In the genomic region with DNA sequence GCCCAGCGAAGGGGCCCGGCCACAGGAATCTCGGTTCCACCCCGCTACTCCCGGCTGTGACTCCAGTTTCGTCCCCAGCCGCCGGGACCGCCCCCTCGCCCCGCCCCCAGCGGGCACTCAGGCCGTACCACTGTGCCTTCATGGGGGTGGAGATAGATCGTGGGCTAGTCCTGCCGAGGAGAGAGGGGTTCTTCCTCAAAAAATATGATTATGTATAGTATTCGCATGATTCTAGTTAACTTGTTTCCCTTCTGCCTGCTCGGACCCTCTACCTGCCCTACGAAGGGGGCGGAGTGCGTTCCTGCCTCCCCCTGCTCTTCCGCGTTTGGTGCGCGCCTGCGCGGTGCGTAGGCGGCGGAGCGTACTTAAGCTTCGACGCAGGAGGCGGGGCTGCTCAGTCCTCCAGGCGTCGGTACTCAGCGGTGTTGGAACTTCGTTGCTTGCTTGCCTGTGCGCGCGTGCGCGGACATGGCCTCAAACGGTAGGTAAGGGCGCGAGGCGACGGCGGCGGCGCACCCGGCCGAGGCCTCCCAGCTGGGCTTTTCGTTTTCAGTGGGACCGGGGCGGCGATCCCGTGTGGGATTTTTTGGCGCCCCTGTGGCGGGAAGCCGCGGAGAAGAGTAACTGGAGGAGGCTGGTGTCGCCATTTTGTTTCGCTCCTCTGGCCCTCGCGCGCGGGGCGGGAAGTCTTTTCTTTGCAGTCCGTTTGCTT, we compare ENCODE assay signal across 1 cellular context.
TF ChIP-seq lines count a peak whose summit lies in the region.

Gene FUS, plus strand, starts transcription at position 393 of the 712 bp plus-strand sequence. Its CDS starts 76 bp downstream, at position 469.

TF ChIP-seq in K562, 482 proteins besides CTCF, POLR2A, EP300 and RAD21 (continued from another document and continues in another):
- TF ChIP-seq, protein P1, sequence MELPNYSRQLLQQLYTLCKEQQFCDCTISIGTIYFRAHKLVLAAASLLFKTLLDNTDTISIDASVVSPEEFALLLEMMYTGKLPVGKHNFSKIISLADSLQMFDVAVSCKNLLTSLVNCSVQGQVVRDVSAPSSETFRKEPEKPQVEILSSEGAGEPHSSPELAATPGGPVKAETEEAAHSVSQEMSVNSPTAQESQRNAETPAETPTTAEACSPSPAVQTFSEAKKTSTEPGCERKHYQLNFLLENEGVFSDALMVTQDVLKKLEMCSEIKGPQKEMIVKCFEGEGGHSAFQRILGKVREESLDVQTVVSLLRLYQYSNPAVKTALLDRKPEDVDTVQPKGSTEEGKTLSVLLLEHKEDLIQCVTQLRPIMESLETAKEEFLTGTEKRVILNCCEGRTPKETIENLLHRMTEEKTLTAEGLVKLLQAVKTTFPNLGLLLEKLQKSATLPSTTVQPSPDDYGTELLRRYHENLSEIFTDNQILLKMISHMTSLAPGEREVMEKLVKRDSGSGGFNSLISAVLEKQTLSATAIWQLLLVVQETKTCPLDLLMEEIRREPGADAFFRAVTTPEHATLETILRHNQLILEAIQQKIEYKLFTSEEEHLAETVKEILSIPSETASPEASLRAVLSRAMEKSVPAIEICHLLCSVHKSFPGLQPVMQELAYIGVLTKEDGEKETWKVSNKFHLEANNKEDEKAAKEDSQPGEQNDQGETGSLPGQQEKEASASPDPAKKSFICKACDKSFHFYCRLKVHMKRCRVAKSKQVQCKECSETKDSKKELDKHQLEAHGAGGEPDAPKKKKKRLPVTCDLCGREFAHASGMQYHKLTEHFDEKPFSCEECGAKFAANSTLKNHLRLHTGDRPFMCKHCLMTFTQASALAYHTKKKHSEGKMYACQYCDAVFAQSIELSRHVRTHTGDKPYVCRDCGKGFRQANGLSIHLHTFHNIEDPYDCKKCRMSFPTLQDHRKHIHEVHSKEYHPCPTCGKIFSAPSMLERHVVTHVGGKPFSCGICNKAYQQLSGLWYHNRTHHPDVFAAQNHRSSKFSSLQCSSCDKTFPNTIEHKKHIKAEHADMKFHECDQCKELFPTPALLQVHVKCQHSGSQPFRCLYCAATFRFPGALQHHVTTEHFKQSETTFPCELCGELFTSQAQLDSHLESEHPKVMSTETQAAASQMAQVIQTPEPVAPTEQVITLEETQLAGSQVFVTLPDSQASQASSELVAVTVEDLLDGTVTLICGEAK (IDR thresholded peaks at IDR 0.05): peak; percentile 62; the same call in 1 of the 2 replicates
- TF ChIP-seq, protein P1 (CRISPR knock-in tag; IDR thresholded peaks at IDR 0.05): no peak
- peak; percentile 36 for TF ChIP-seq PCBP1 (IDR thresholded peaks at IDR 0.05; ENCODE audit: low read depth, low read length, poor library complexity, severe bottlenecking)
- peak; percentile 98 for TF ChIP-seq GTF2F1 (IDR thresholded peaks at IDR 0.05; ENCODE audit: low read depth, low read length)
- peak in 1 of 2 experiments; percentile 100; a peak in 2 of 4 replicates for TF ChIP-seq FOXK2 (conservative IDR thresholded peaks at IDR 0.05 in 1 of 2, IDR thresholded peaks at IDR 0.05 in 1 of 2; ENCODE audit: low read depth in 2 of 2)
- TF ChIP-seq ZBTB2 (IDR thresholded peaks at IDR 0.05): peak; percentile 66; the same call in 1 of the 2 replicates
- TF ChIP-seq MBD2 (IDR thresholded peaks at IDR 0.05; ENCODE audit: borderline replicate concordance, low read depth): peak; percentile 99
- peak in 1 of 2 experiments; percentile 96; a peak in 2 of 4 replicates for TF ChIP-seq KDM4B (IDR thresholded peaks at IDR 0.05; ENCODE audit: borderline replicate concordance in 2 of 2, low read depth in 1 of 2)
- peak; percentile 84; the same call in 1 of the 2 replicates for TF ChIP-seq ZNF589 (CRISPR knock-in tag; IDR thresholded peaks at IDR 0.05; ENCODE audit: low read depth)
- no peak for TF ChIP-seq CBX3 (IDR thresholded peaks at IDR 0.05; ENCODE audit: borderline replicate concordance in 1 of 2, low read length in 2 of 2)
- peak; percentile 69; the same call in 1 of the 2 replicates for TF ChIP-seq ZBTB17 (CRISPR knock-in tag; IDR thresholded peaks at IDR 0.05)
- TF ChIP-seq ZZZ3 (IDR thresholded peaks at IDR 0.05): 0 out of 2 replicates have a peak, but pooled peaks have one; percentile 62
- no peak for TF ChIP-seq FOXJ3 (CRISPR knock-in tag; IDR thresholded peaks at IDR 0.05)
- peak; percentile 93 for TF ChIP-seq HNRNPLL (IDR thresholded peaks at IDR 0.05; ENCODE audit: low read depth, low read length, poor library complexity, severe bottlenecking)
- 0 out of 2 replicates have a peak, but pooled peaks have one; percentile 35 for TF ChIP-seq NBN (IDR thresholded peaks at IDR 0.05; ENCODE audit: low read depth)
- no peak for TF ChIP-seq ZNF512 (tag; IDR thresholded peaks at IDR 0.05)
- TF ChIP-seq RBM22 (IDR thresholded peaks at IDR 0.05; ENCODE audit: low read depth, low read length, poor library complexity, severe bottlenecking): no peak
- no peak for TF ChIP-seq KAT2B (IDR thresholded peaks at IDR 0.05; ENCODE audit: low read depth, low read length)
- no peak for TF ChIP-seq MEIS2 (IDR thresholded peaks at IDR 0.05; ENCODE audit: partially characterized antibody)
- peak; percentile 98 for TF ChIP-seq U2AF1 (optimal IDR thresholded peaks at IDR 0.05; ENCODE audit: low read depth, low read length)
- TF ChIP-seq JUN (IDR thresholded peaks at IDR 0.05; ENCODE audit: borderline replicate concordance, low read depth, low read length): no peak; the same call in 1 of the 2 replicates
- TF ChIP-seq JUN (CRISPR knock-in tag; IDR thresholded peaks at IDR 0.05; ENCODE audit: borderline replicate concordance): peak; percentile 74
- TF ChIP-seq SIX5 (IDR thresholded peaks at IDR 0.05; ENCODE audit: borderline replicate concordance in 1 of 2, insufficient read depth in 1 of 2, low read depth in 1 of 2, low read length in 2 of 2): peak; percentile 39 to 61; a peak in 3 of 4 replicates
- TF ChIP-seq TEAD1 (CRISPR knock-in tag; IDR thresholded peaks at IDR 0.05): peak; percentile 54 to 77; a peak in 3 of 4 replicates
- peak; percentile 96 for TF ChIP-seq RB1 (IDR thresholded peaks at IDR 0.05; ENCODE audit: low read depth)
- TF ChIP-seq STAT6 (CRISPR knock-in tag; IDR thresholded peaks at IDR 0.05): no peak
- TF ChIP-seq PCBP2 (IDR thresholded peaks at IDR 0.05; ENCODE audit: low read depth, low read length, poor library complexity, severe bottlenecking): peak; percentile 15
- TF ChIP-seq NCOR1 (IDR thresholded peaks at IDR 0.05): peak; percentile 78
- TF ChIP-seq, protein P2, sequence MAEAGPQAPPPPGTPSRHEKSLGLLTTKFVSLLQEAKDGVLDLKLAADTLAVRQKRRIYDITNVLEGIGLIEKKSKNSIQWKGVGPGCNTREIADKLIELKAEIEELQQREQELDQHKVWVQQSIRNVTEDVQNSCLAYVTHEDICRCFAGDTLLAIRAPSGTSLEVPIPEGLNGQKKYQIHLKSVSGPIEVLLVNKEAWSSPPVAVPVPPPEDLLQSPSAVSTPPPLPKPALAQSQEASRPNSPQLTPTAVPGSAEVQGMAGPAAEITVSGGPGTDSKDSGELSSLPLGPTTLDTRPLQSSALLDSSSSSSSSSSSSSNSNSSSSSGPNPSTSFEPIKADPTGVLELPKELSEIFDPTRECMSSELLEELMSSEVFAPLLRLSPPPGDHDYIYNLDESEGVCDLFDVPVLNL (CRISPR knock-in tag; IDR thresholded peaks at IDR 0.05; ENCODE audit: low read depth): peak; percentile 83; the same call in 1 of the 2 replicates
- peak; percentile 59; the same call in 1 of the 2 replicates for TF ChIP-seq HCFC1 (IDR thresholded peaks at IDR 0.05; ENCODE audit: low read depth, low read length)
- TF ChIP-seq TGIF2 (CRISPR knock-in tag; IDR thresholded peaks at IDR 0.05): no peak
